Comparison of ENCODE assay signal across 1 cellular context in the genomic region with DNA sequence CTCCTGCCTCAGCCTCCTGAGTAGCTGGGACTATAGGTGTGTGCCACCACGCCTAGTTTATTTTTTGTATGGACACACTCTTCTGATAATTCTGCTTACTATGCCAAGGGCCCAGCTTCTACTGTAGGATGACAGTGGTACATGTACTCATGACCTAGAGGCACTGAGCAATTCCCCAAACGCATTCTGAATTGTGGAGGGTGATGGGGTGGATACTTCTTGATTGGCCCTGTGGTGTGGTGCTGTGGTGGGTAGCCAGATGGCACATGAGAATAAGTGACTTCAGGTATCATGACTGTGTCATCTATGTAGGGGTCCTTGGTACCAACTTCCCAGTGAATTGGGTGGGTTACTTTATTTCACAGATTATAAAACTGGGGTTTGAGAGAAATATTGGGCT.
TF ChIP-seq lines count a peak whose summit lies in the region.

No MANE protein-coding gene starts in this region.

TF ChIP-seq in GM23338, 12 proteins besides CTCF, POLR2A, EP300 and RAD21 (continued from another document):
- no peak for TF ChIP-seq ZNF114 (CRISPR knock-in tag; IDR thresholded peaks at IDR 0.05)
